8 cellular contexts compared by ENCODE assay signal in genomic region chr22:37607010-37607911, GRCh38. TPM values are rescaled to one million over a fixed set of nuclear protein-coding genes. Genes with fewer than 3 reads are reported as not detected.
DNase-seq lines count a peak whose midpoint lies in the region; ATAC-seq, FAIRE-seq and TF ChIP-seq lines count a peak whose summit lies in the region.

No MANE protein-coding gene starts in this region.

- peaks cover 6% of the 10 kb centered on the region for H3K27me3 Mint-ChIP-seq in activated T-helper 1 cell treated with anti-CD3 and anti-CD28 coated beads, Interleukin-12 subunit alpha, Interleukin-12 subunit beta, Interleukin-2, Interleukin-4 antibody, amounts not matched to agents 30 ng/mL and 10 ng/mL and 1 ng/mL, durations not matched to agents 14 hours and 24 hours and 36 hours (ENCODE audit: insufficient read depth)
- peaks cover 0 to 15% (median 0%) of the 10 kb centered on the region in 5 donors for H3K27me3 Mint-ChIP-seq in naive thymus-derived CD4-positive, alpha-beta T cell

- H3K4me2 ChIP-seq in KMS-11, result peak overlapping the region; percentile 96

- intact Hi-C loops in activated T-helper 1 cell treated with anti-CD3 and anti-CD28 coated beads, Interleukin-12 subunit alpha, Interleukin-12 subunit beta, Interleukin-2, Interleukin-4 antibody, amounts not matched to agents 30 ng/mL and 10 ng/mL and 1 ng/mL, durations not matched to agents 14 hours and 24 hours and 36 hours (cut with micrococcal nuclease), result loop anchor here (1.0 to 5.0 kb wide), 4 partner anchors 140 to 595 kb away; partner anchors contain the start of genes GCAT, MAFF and RAC2
- intact Hi-C loops in naive thymus-derived CD4-positive, alpha-beta T cell (cut with micrococcal nuclease), result loop anchor here (1.0 to 10.0 kb wide), 8 partner anchors 140 to 1265 kb away; partner anchors contain the start of genes RAC2 (in 2 of the 2), CBX6 (in 1 of the 2), EIF3D (in 1 of the 2) and JOSD1 (in 1 of the 2)

- H3K9ac ChIP-seq in KMS-11, result no peak overlapping the region

- peak overlapping the region; percentile 93; the same call in 1 of the 2 replicates for H3K27ac ChIP-seq in KMS-11
- peak overlapping the region; percentile 85 for H3K27ac ChIP-seq in naive thymus-derived CD4-positive, alpha-beta T cell (ENCODE audit: low read depth, low read length)

- no peaks in the 10 kb centered on the region for H3K36me3 ChIP-seq in KMS-11 (ENCODE audit: insufficient read depth)
- no peaks in the 10 kb centered on the region for H3K36me3 ChIP-seq in naive thymus-derived CD4-positive, alpha-beta T cell (ENCODE audit: control insufficient read depth in 2 of 3, insufficient read depth in 3 of 3, low read length in 3 of 3)

- peaks cover 27% of the 10 kb centered on the region for H3K4me1 ChIP-seq in KMS-11 (ENCODE audit: low read depth, poor library complexity, severe bottlenecking)
- peaks cover 46 to 47% of the 10 kb centered on the region in 2 donors for H3K4me1 ChIP-seq in naive thymus-derived CD4-positive, alpha-beta T cell (ENCODE audit: control insufficient read depth in 2 of 2, insufficient read depth in 2 of 2, low read length in 2 of 2)

- peaks cover 1% of the 10 kb centered on the region for H3K36me3 Mint-ChIP-seq in activated T-helper 1 cell treated with anti-CD3 and anti-CD28 coated beads, Interleukin-12 subunit alpha, Interleukin-12 subunit beta, Interleukin-2, Interleukin-4 antibody, amounts not matched to agents 30 ng/mL and 10 ng/mL and 1 ng/mL, durations not matched to agents 14 hours and 24 hours and 36 hours (ENCODE audit: low read depth)
- H3K36me3 Mint-ChIP-seq in naive thymus-derived CD4-positive, alpha-beta T cell, result peaks cover 0 to 5% (median 0%) of the 10 kb centered on the region in 5 donors
- peaks cover 18% of the 10 kb centered on the region for H3K36me3 Mint-ChIP-seq in stimulated activated effector memory CD8-positive, alpha-beta T cell treated with anti-CD3 and anti-CD28 coated beads, Interleukin-12 subunit alpha, Interleukin-12 subunit beta, amount 100 ng/mL, for 72 hours

- H3K9me3 ChIP-seq in naive thymus-derived CD4-positive, alpha-beta T cell (ENCODE audit: control insufficient read depth in 2 of 3, low read length in 3 of 3), result no peaks in the 10 kb centered on the region

- peaks cover 41% of the 10 kb centered on the region for H3K27me3 ChIP-seq in KMS-11 (ENCODE audit: insufficient read depth, low read depth)
- no peaks in the 10 kb centered on the region for H3K27me3 ChIP-seq in naive thymus-derived CD4-positive, alpha-beta T cell (ENCODE audit: control insufficient read depth in 2 of 2, insufficient read depth in 2 of 2, low read length in 2 of 2)

- H3K4me3 ChIP-seq in KMS-11 (IDR thresholded peaks at IDR 0.05; ENCODE audit: insufficient read depth, low read depth, low read length), result no peak overlapping the region
- H3K4me3 ChIP-seq in naive thymus-derived CD4-positive, alpha-beta T cell (ENCODE audit: low read length), result peak overlapping the region; percentile 60

- peak overlapping the region; percentile 69 for H2AFZ ChIP-seq in KMS-11 (ENCODE audit: low read depth)

- no peaks in the 10 kb centered on the region for H4K20me1 ChIP-seq in KMS-11 (ENCODE audit: insufficient read depth)

- FAIRE-seq in G401.6 (lab: Jason Lieb, UNC), result peak; percentile 86
- no peak for FAIRE-seq in RCC 7860 (lab: Jason Lieb, UNC)

- H3K27ac Mint-ChIP-seq in activated T-helper 1 cell treated with anti-CD3 and anti-CD28 coated beads, Interleukin-12 subunit alpha, Interleukin-12 subunit beta, Interleukin-2, Interleukin-4 antibody, amounts not matched to agents 30 ng/mL and 10 ng/mL and 1 ng/mL, durations not matched to agents 14 hours and 24 hours and 36 hours, result peak overlapping the region; percentile 98
- H3K27ac Mint-ChIP-seq in naive thymus-derived CD4-positive, alpha-beta T cell, result peak overlapping the region; percentile 91 to 99 (median 97)
- H3K27ac Mint-ChIP-seq in stimulated activated effector memory CD8-positive, alpha-beta T cell treated with anti-CD3 and anti-CD28 coated beads, Interleukin-12 subunit alpha, Interleukin-12 subunit beta, amount 100 ng/mL, for 72 hours, result peak overlapping the region; percentile 94

- CTCF ChIA-PET in naive thymus-derived CD4-positive, alpha-beta T cell (lab: Charles Lee), result interaction anchor here (0.6 to 6.0 kb wide), 36 partner anchors 14 to 369 kb away, joined by 3 to 36 read pairs (median 4); partner anchors contain the start of genes LGALS2, MFNG, NOL12 and PDXP

- H3K79me2 ChIP-seq in KMS-11 (ENCODE audit: insufficient read depth, low read depth), result peaks cover 30% of the 10 kb centered on the region

- H3K9me3 Mint-ChIP-seq in activated T-helper 1 cell treated with anti-CD3 and anti-CD28 coated beads, Interleukin-12 subunit alpha, Interleukin-12 subunit beta, Interleukin-2, Interleukin-4 antibody, amounts not matched to agents 30 ng/mL and 10 ng/mL and 1 ng/mL, durations not matched to agents 14 hours and 24 hours and 36 hours, result no peaks in the 10 kb centered on the region
- peaks cover 0 to 2% (median 0%) of the 10 kb centered on the region in 11 donors for H3K9me3 Mint-ChIP-seq in naive thymus-derived CD4-positive, alpha-beta T cell
- no peaks in the 10 kb centered on the region for H3K9me3 Mint-ChIP-seq in stimulated activated effector memory CD8-positive, alpha-beta T cell treated with anti-CD3 and anti-CD28 coated beads, Interleukin-12 subunit alpha, Interleukin-12 subunit beta, amount 100 ng/mL, for 72 hours

- peak; percentile 39 for ATAC-seq in naive thymus-derived CD4-positive, alpha-beta T cell
- ATAC-seq in stimulated activated effector memory CD8-positive, alpha-beta T cell treated with anti-CD3 and anti-CD28 coated beads, Interleukin-12 subunit alpha, Interleukin-12 subunit beta, amount 100 ng/mL, for 72 hours, result peak; percentile 44
- no peak for ATAC-seq in GM18870 (IDR thresholded peaks at IDR 0.05; ENCODE audit: unreplicated experiment)

- peak overlapping the region; percentile 75 for H3K4me3 Mint-ChIP-seq in activated T-helper 1 cell treated with anti-CD3 and anti-CD28 coated beads, Interleukin-12 subunit alpha, Interleukin-12 subunit beta, Interleukin-2, Interleukin-4 antibody, amounts not matched to agents 30 ng/mL and 10 ng/mL and 1 ng/mL, durations not matched to agents 14 hours and 24 hours and 36 hours
- H3K4me3 Mint-ChIP-seq in naive thymus-derived CD4-positive, alpha-beta T cell, result peak overlapping the region; percentile 77 to 97 (median 89)
- H3K4me3 Mint-ChIP-seq in stimulated activated effector memory CD8-positive, alpha-beta T cell treated with anti-CD3 and anti-CD28 coated beads, Interleukin-12 subunit alpha, Interleukin-12 subunit beta, amount 100 ng/mL, for 72 hours, result peak overlapping the region; percentile 94

- peak; percentile 55 for DNase-seq in RCC 7860 (ENCODE audit: low spot score)
- peak; percentile 83 for DNase-seq in activated T-helper 1 cell treated with anti-CD3 and anti-CD28 coated beads, Interleukin-12 subunit alpha, Interleukin-12 subunit beta, Interleukin-2, Interleukin-4 antibody, amounts not matched to agents 30 ng/mL and 10 ng/mL and 1 ng/mL, durations not matched to agents 14 hours and 24 hours and 36 hours (ENCODE audit: low spot score)
- DNase-seq in fibroblast of peridontal ligament (ENCODE audit: extremely low read depth), result peak; percentile 38
- peak; percentile 83 to 96 (median 89) for DNase-seq in naive thymus-derived CD4-positive, alpha-beta T cell
- DNase-seq in stimulated activated effector memory CD8-positive, alpha-beta T cell treated with anti-CD3 and anti-CD28 coated beads, Interleukin-12 subunit alpha, Interleukin-12 subunit beta, amount 100 ng/mL, for 72 hours (ENCODE audit: low spot score in 2 of 2), result peak; percentile 96

- POLR2A ChIA-PET in naive thymus-derived CD4-positive, alpha-beta T cell (lab: Charles Lee), result interaction anchor here (0.6 to 5.6 kb wide), 31 partner anchors 8 to 1144 kb away, joined by 3 to 74 read pairs (median 5); partner anchors contain the start of genes ANKRD54, EIF3L, LGALS1 and LGALS2

- peaks cover 45% of the 10 kb centered on the region for H3K4me1 Mint-ChIP-seq in activated T-helper 1 cell treated with anti-CD3 and anti-CD28 coated beads, Interleukin-12 subunit alpha, Interleukin-12 subunit beta, Interleukin-2, Interleukin-4 antibody, amounts not matched to agents 30 ng/mL and 10 ng/mL and 1 ng/mL, durations not matched to agents 14 hours and 24 hours and 36 hours (ENCODE audit: low read depth)
- peaks cover 43 to 80% (median 63%) of the 10 kb centered on the region in 7 donors for H3K4me1 Mint-ChIP-seq in naive thymus-derived CD4-positive, alpha-beta T cell
- peaks cover 33% of the 10 kb centered on the region for H3K4me1 Mint-ChIP-seq in stimulated activated effector memory CD8-positive, alpha-beta T cell treated with anti-CD3 and anti-CD28 coated beads, Interleukin-12 subunit alpha, Interleukin-12 subunit beta, amount 100 ng/mL, for 72 hours

- TF ChIP-seq CTCF in KMS-11 (conservative IDR thresholded peaks at IDR 0.05; ENCODE audit: low read depth, low read length), result peak; percentile 92

RNA-seq across cellular contexts. Expression of gene GGA1, which starts 1.4 kb away (rescaled TPM):
- total RNA-seq in activated T-helper 1 cell treated with anti-CD3 and anti-CD28 coated beads, Interleukin-12 subunit alpha, Interleukin-12 subunit beta, Interleukin-2, Interleukin-4 antibody, amounts not matched to agents 30 ng/mL and 10 ng/mL and 1 ng/mL, durations not matched to agents 14 hours and 24 hours and 36 hours, result 70.8 and 78.9 TPM in 2 replicates
- 100 to 1,000 TPM in 3 of 5 experiments, 10 to 100 TPM in 2; 64.2 to 124 (median 102) TPM for total RNA-seq in naive thymus-derived CD4-positive, alpha-beta T cell
- 10 to 100 TPM; 20.8 to 22.3 TPM for polyA plus RNA-seq in naive thymus-derived CD4-positive, alpha-beta T cell

RNA-seq across cellular contexts. Expression of gene LGALS2, which starts 27.4 kb away (rescaled TPM):
- total RNA-seq in activated T-helper 1 cell treated with anti-CD3 and anti-CD28 coated beads, Interleukin-12 subunit alpha, Interleukin-12 subunit beta, Interleukin-2, Interleukin-4 antibody, amounts not matched to agents 30 ng/mL and 10 ng/mL and 1 ng/mL, durations not matched to agents 14 hours and 24 hours and 36 hours, result not detected in 2 replicates
- 100 to 1,000 TPM in 1 of 5 experiments, 1 to 10 TPM in 1, not detected in 3; 6.4 to 123 TPM for total RNA-seq in naive thymus-derived CD4-positive, alpha-beta T cell
- polyA plus RNA-seq in naive thymus-derived CD4-positive, alpha-beta T cell, result under 1 TPM in 1 of 2 donors, not detected in 1; 0.71 TPM

RNA-seq across cellular contexts. Expression of gene SH3BP1, which starts 32.2 kb away (rescaled TPM):
- total RNA-seq in activated T-helper 1 cell treated with anti-CD3 and anti-CD28 coated beads, Interleukin-12 subunit alpha, Interleukin-12 subunit beta, Interleukin-2, Interleukin-4 antibody, amounts not matched to agents 30 ng/mL and 10 ng/mL and 1 ng/mL, durations not matched to agents 14 hours and 24 hours and 36 hours, result 110 and 116 TPM in 2 replicates
- 100 to 1,000 TPM in 2 of 5 experiments, 10 to 100 TPM in 3; 66.4 to 157 (median 89.2) TPM for total RNA-seq in naive thymus-derived CD4-positive, alpha-beta T cell
- polyA plus RNA-seq in naive thymus-derived CD4-positive, alpha-beta T cell, result 10 to 100 TPM; 12.9 to 23.0 TPM

RNA-seq across cellular contexts. Expression of gene CDC42EP1, which starts 47.0 kb away (rescaled TPM):
- 1.1 and 1.5 TPM in 2 replicates for total RNA-seq in activated T-helper 1 cell treated with anti-CD3 and anti-CD28 coated beads, Interleukin-12 subunit alpha, Interleukin-12 subunit beta, Interleukin-2, Interleukin-4 antibody, amounts not matched to agents 30 ng/mL and 10 ng/mL and 1 ng/mL, durations not matched to agents 14 hours and 24 hours and 36 hours
- total RNA-seq in naive thymus-derived CD4-positive, alpha-beta T cell, result 1 to 10 TPM in 1 of 5 experiments, under 1 TPM in 3, not detected in 1; 0.27 to 1.6 (median 0.62) TPM
- polyA plus RNA-seq in naive thymus-derived CD4-positive, alpha-beta T cell, result not detected

RNA-seq across cellular contexts. Expression of gene PDXP, which starts 51.3 kb away (rescaled TPM):
- total RNA-seq in activated T-helper 1 cell treated with anti-CD3 and anti-CD28 coated beads, Interleukin-12 subunit alpha, Interleukin-12 subunit beta, Interleukin-2, Interleukin-4 antibody, amounts not matched to agents 30 ng/mL and 10 ng/mL and 1 ng/mL, durations not matched to agents 14 hours and 24 hours and 36 hours, result 47.0 and 50.4 TPM in 2 replicates
- 10 to 100 TPM in 1 of 5 experiments, 1 to 10 TPM in 4; 3.9 to 27.4 (median 7.5) TPM for total RNA-seq in naive thymus-derived CD4-positive, alpha-beta T cell
- polyA plus RNA-seq in naive thymus-derived CD4-positive, alpha-beta T cell, result 1 to 10 TPM; 1.9 to 3.6 TPM

Comparison
In these comparisons a context has a peak if more than half of its experiments do, and no peak if none do; other contexts are left out.
1. DNase-seq: peak in every context shown above with its lines; median percentile 96 in stimulated activated effector memory CD8-positive, alpha-beta T cell treated with anti-CD3 and anti-CD28 coated beads, Interleukin-12 subunit alpha, Interleukin-12 subunit beta, amount 100 ng/mL, for 72 hours; 89 in naive thymus-derived CD4-positive, alpha-beta T cell; 83 in activated T-helper 1 cell treated with anti-CD3 and anti-CD28 coated beads, Interleukin-12 subunit alpha, Interleukin-12 subunit beta, Interleukin-2, Interleukin-4 antibody, amounts not matched to agents 30 ng/mL and 10 ng/mL and 1 ng/mL, durations not matched to agents 14 hours and 24 hours and 36 hours; 55 in RCC 7860; 38 in fibroblast of peridontal ligament.